In genomic region chr1:9183441-9183840, GRCh38 we compare ENCODE assay signal across 10 cellular contexts. TPM values are rescaled to one million over a fixed set of nuclear protein-coding genes. Genes with fewer than 3 reads are reported as not detected.
DNase-seq lines count a peak whose midpoint lies in the region; ATAC-seq, FAIRE-seq and TF ChIP-seq lines count a peak whose summit lies in the region.
"Had no signal": no experiment of that assay in that cellular context is flagged by ENCODE, and none has a peak within 500 bp of the region (broad histone marks: within the 10 kb centered on the region; RNA-seq: fewer than 3 reads in every experiment).

No MANE protein-coding gene starts in this region.

- H3K36me3 ChIP-seq in endothelial cell of umbilical vein (ENCODE audit: control insufficient read depth in 2 of 2, extremely low read depth in 1 of 2, insufficient read depth in 2 of 2, low read length in 2 of 2), result peaks cover 0 to 3% of the 10 kb centered on the region in 2 experiments
- no peaks in the 10 kb centered on the region for H3K36me3 ChIP-seq in ovary

- no peak for DNase-seq in AG10803 (ENCODE audit: low read depth)
- DNase-seq in endothelial cell of umbilical vein (ENCODE audit: low read depth, low spot score), result no peak
- no peak for DNase-seq in ovary
- no peak for DNase-seq in NCI-H2029 treated with DMSO at 0.1 percent for 48 hours (lab: John Stamatoyannopoulos, UW)
- no peak for DNase-seq in NCI-H1436 (lab: John Stamatoyannopoulos, UW)
- no peak for DNase-seq in islet precursor cell
- DNase-seq: central memory CD4-positive, alpha-beta T cell; DND-41 had no signal

- ATAC-seq in esophagus mucosa, result no peak

- H3K36me3 Mint-ChIP-seq in IgD-negative memory B cell, result peaks cover 5% of the 10 kb centered on the region

- dilution Hi-C loops in endothelial cell of umbilical vein (cut with MboI; ENCODE audit: extremely low pct_ligation_motif_present, low sequenced_read_pairs), result no loop called here

- CTCF ChIA-PET in endothelial cell of umbilical vein (lab: Charles Lee), result interaction anchor here (0.6 kb wide), 1 partner anchor 38 kb away, joined by 4 read pairs; no protein-coding TSS in a partner anchor

- intact Hi-C loops in endothelial cell of umbilical vein (cut with micrococcal nuclease), result loop anchor here (5.0 kb wide), 2 partner anchors 41 to 56 kb away; partner anchors contain the start of gene GPR157
- intact Hi-C loops in ovary (cut with DNase I), result no loop called here

- FAIRE-seq in endothelial cell of umbilical vein (lab: Jason Lieb, UNC), result no peak

- no peaks in the 10 kb centered on the region for H4K20me1 ChIP-seq in endothelial cell of umbilical vein (replicated peaks; ENCODE audit: control insufficient read depth, extremely low read depth, insufficient read depth, low read length)

- H3K27me3 ChIP-seq in endothelial cell of umbilical vein (ENCODE audit: control insufficient read depth in 2 of 2, insufficient read depth in 2 of 2, low read length in 2 of 2) (no peaks in the 10 kb centered on the region), ovary (no peaks in the 10 kb centered on the region)

- peaks cover 45% of the 10 kb centered on the region for H3K79me2 ChIP-seq in endothelial cell of umbilical vein (ENCODE audit: control insufficient read depth, insufficient read depth, low read length)

- no peak overlapping the region for H3K9ac ChIP-seq in endothelial cell of umbilical vein (replicated peaks; ENCODE audit: extremely low read depth, insufficient read depth, low read length)

- no peak for TF ChIP-seq POLR2A in endothelial cell of umbilical vein (IDR thresholded peaks at IDR 0.05; ENCODE audit: low read depth, low read length)
- TF ChIP-seq POLR2A in ovary (IDR thresholded peaks at IDR 0.05), result no peak

- peak overlapping the region; percentile 14 for H2AFZ ChIP-seq in endothelial cell of umbilical vein (ENCODE audit: low read depth, low read length)

- POLR2A ChIA-PET in endothelial cell of umbilical vein (lab: Charles Lee), result no interaction called here

- peak overlapping the region; percentile 9 to 57 (median 35) for H3K4me3 Mint-ChIP-seq in IgD-negative memory B cell

- no peak for TF ChIP-seq EP300 in ovary (IDR thresholded peaks at IDR 0.05)

- no peak overlapping the region for H3K27ac Mint-ChIP-seq in IgD-negative memory B cell

- BruUV-seq in endothelial cell of umbilical vein (replicated peaks; lab: Mats Ljungman, UMichigan), result no TSS peak

- H3K4me2 ChIP-seq in endothelial cell of umbilical vein (ENCODE audit: insufficient read depth, low read length), result peak overlapping the region; percentile 51

- no peak overlapping the region for H3K27ac ChIP-seq in endothelial cell of umbilical vein (ENCODE audit: insufficient read depth, low read depth, low read length)
- no peak overlapping the region for H3K27ac ChIP-seq in ovary

- H3K9me3 Mint-ChIP-seq in IgD-negative memory B cell, result peaks cover 0 to 4% (median 0%) of the 10 kb centered on the region in 3 donors

- H3K4me3 ChIP-seq in AG10803 (ENCODE audit: low read length) (peak overlapping the region; percentile 96), endothelial cell of umbilical vein (replicated peaks in 1 of 3; ENCODE audit: insufficient read depth in 1 of 3, low read depth in 1 of 3, low read length in 3 of 3) (peak overlapping the region; percentile 37 to 79 (median 66)), ovary (peak overlapping the region; percentile 66)

- H3K4me1 Mint-ChIP-seq in IgD-negative memory B cell, result peaks cover 15 to 20% (median 19%) of the 10 kb centered on the region in 3 donors

- TF ChIP-seq CTCF in AG10803 (conservative IDR thresholded peaks at IDR 0.05; ENCODE audit: low read length) (no peak), endothelial cell of umbilical vein (IDR thresholded peaks at IDR 0.05; ENCODE audit: extremely low read depth in 1 of 2, insufficient read depth in 1 of 2, low read depth in 1 of 2, low read length in 2 of 2) (no peak), ovary (IDR thresholded peaks at IDR 0.05) (no peak)

- H3K9me3 ChIP-seq in endothelial cell of umbilical vein (replicated peaks; ENCODE audit: control insufficient read depth, insufficient read depth, low read length) (no peaks in the 10 kb centered on the region), ovary (no peaks in the 10 kb centered on the region)

- H3K27me3 Mint-ChIP-seq in IgD-negative memory B cell, result peaks cover 22% of the 10 kb centered on the region

- H3K4me1 ChIP-seq in endothelial cell of umbilical vein (ENCODE audit: control insufficient read depth, extremely low read depth, insufficient read depth, low read length), result peaks cover 22% of the 10 kb centered on the region
- H3K4me1 ChIP-seq in ovary (ENCODE audit: insufficient read depth), result peaks cover 7% of the 10 kb centered on the region

- H3K9me1 ChIP-seq in endothelial cell of umbilical vein (replicated peaks; ENCODE audit: control insufficient read depth, extremely low read depth, insufficient read depth, low read length), result no peaks in the 10 kb centered on the region

- 30 to 38% (median 33%) methylated on average over 24 of the region's 24 CpGs for WGBS in ovary, 3 donors

TF ChIP-seq in endothelial cell of umbilical vein, 7 proteins besides CTCF, POLR2A, EP300 and RAD21:
- no peak for TF ChIP-seq GATA2 (IDR thresholded peaks at IDR 0.05; ENCODE audit: insufficient read depth, insufficient read length, low read depth, low read length)
- TF ChIP-seq, protein P1, sequence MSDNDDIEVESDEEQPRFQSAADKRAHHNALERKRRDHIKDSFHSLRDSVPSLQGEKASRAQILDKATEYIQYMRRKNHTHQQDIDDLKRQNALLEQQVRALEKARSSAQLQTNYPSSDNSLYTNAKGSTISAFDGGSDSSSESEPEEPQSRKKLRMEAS (IDR thresholded peaks at IDR 0.05; ENCODE audit: insufficient read depth, insufficient read length), result no peak
- TF ChIP-seq JUN (IDR thresholded peaks at IDR 0.05; ENCODE audit: borderline replicate concordance, insufficient read depth, insufficient read length, low read depth), result no peak
- no peak for TF ChIP-seq MYC (IDR thresholded peaks at IDR 0.05; ENCODE audit: low read depth, low read length)
- TF ChIP-seq EZH2 (IDR thresholded peaks at IDR 0.05; ENCODE audit: borderline replicate concordance, low read depth, low read length, severe bottlenecking), result no peak
- no peak for TF ChIP-seq POLR2AphosphoS5 (IDR thresholded peaks at IDR 0.05; ENCODE audit: insufficient read depth, low read depth, low read length)
- TF ChIP-seq FOS (IDR thresholded peaks at IDR 0.05; ENCODE audit: borderline replicate concordance, insufficient read depth, low read length), result no peak

RNA-seq across cellular contexts. Expression of gene H6PD, which starts 51.1 kb away (rescaled TPM):
- polyA plus RNA-seq in IgD-negative memory B cell (11.3 TPM), endothelial cell of umbilical vein (24.5 and 26.9 TPM in 2 replicates), ovary (10 to 100 TPM; 47.0 to 70.4 TPM)
- total RNA-seq in endothelial cell of umbilical vein (29.0 and 40.1 TPM in 2 replicates), ovary (100 to 1,000 TPM in 3 of 7 donors, 10 to 100 TPM in 4; 63.8 to 148 (median 91.3) TPM), esophagus mucosa (20.4 TPM)
- 22.5 and 26.8 TPM in 2 replicates for polyA plus RNA-seq in endothelial cell of umbilical vein (2011; cell fraction: cytosol; rRNA removed)
- 19.4 and 21.4 TPM in 2 replicates for polyA plus RNA-seq in endothelial cell of umbilical vein (2011; cell fraction: nucleus; rRNA removed)
- polyA plus RNA-seq in endothelial cell of umbilical vein (2012), result 20.4 and 21.0 TPM in 2 replicates
- polyA minus RNA-seq in endothelial cell of umbilical vein, result 31.0 and 33.4 TPM in 2 replicates
- 3.4 TPM for polyA minus RNA-seq in endothelial cell of umbilical vein (2011; cell fraction: cytosol; rRNA and poly(A)+ RNA removed)
- 11.2 and 11.9 TPM in 2 replicates for polyA minus RNA-seq in endothelial cell of umbilical vein (2011; cell fraction: nucleus; rRNA and poly(A)+ RNA removed)

RNA-seq across cellular contexts. Expression of gene GPR157, which starts 54.5 kb away (rescaled TPM):
- polyA plus RNA-seq in IgD-negative memory B cell (1.3 TPM), endothelial cell of umbilical vein (1.0 and 1.2 TPM in 2 replicates), ovary (1 to 10 TPM; 3.1 to 3.6 TPM)
- total RNA-seq in endothelial cell of umbilical vein (5.2 and 6.5 TPM in 2 replicates), ovary (10 to 100 TPM in 4 of 7 donors, 1 to 10 TPM in 3; 4.8 to 17.8 (median 12.2) TPM), esophagus mucosa (45.3 TPM)
- polyA plus RNA-seq in endothelial cell of umbilical vein (2011; cell fraction: cytosol; rRNA removed), result 0.96 and 1.0 TPM in 2 replicates
- polyA plus RNA-seq in endothelial cell of umbilical vein (2011; cell fraction: nucleus; rRNA removed), result 1.3 and 1.8 TPM in 2 replicates
- polyA plus RNA-seq in endothelial cell of umbilical vein (2012), result 2.9 and 6.9 TPM in 2 replicates
- polyA minus RNA-seq in endothelial cell of umbilical vein, result 1.4 and 1.9 TPM in 2 replicates
- 7.7 TPM for polyA minus RNA-seq in endothelial cell of umbilical vein (2011; cell fraction: cytosol; rRNA and poly(A)+ RNA removed)
- 1.4 and 1.5 TPM in 2 replicates for polyA minus RNA-seq in endothelial cell of umbilical vein (2011; cell fraction: nucleus; rRNA and poly(A)+ RNA removed)
